In the genomic region with DNA sequence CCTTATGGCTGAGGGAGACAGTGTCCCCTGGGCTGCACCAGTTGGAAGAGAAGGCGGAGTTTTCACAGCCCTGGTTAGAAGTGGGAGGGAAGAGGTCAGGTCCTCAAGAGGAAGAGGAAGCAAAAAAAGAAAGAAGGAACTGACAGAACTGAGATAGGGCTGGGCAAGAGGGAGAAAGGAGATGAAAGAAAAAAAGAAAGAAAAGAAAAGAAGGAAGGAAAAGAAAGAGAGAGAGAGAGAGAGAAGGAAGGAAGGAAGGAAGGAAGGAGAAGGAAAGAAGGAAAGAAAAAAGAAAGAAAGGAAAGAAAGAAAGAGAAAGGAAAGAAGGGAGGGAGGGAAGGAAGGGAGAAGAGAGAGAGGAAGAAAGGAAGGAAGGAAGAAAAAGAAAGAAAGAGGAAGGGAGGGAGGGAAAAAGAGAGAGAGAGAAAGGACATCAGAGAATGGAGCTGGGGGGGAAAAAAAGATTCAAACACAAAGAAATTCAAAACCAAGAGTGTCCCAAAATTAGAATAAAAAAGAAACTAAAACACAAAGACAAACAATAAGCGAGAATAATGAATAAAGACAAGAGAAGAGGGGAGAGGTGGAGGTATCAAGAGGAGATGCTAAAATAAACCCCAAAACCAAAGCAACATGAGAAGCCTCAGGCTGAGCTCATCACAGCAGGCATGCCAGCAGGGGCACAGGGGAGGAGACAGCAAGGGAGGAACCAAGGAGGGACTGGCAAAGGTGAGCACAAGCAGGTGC, we compare ENCODE assay signal across 2 cellular contexts.
TF ChIP-seq lines count a peak whose summit lies in the region.

No MANE protein-coding gene starts in this region.

TF ChIP-seq in GM23338, 12 proteins besides CTCF, POLR2A, EP300 and RAD21:
- TF ChIP-seq CREB1 (CRISPR knock-in tag; IDR thresholded peaks at IDR 0.05; ENCODE audit: low read depth) (no peak), ZNF331 (CRISPR knock-in tag; IDR thresholded peaks at IDR 0.05; ENCODE audit: low read depth) (no peak), JUNB (IDR thresholded peaks at IDR 0.05; ENCODE audit: unreplicated experiment) (no peak), POLR2AphosphoS5 (IDR thresholded peaks at IDR 0.05; ENCODE audit: low read depth) (no peak), EZH2phosphoT487 (IDR thresholded peaks at IDR 0.05; ENCODE audit: unreplicated experiment) (no peak)
- TF ChIP-seq, protein P1, sequence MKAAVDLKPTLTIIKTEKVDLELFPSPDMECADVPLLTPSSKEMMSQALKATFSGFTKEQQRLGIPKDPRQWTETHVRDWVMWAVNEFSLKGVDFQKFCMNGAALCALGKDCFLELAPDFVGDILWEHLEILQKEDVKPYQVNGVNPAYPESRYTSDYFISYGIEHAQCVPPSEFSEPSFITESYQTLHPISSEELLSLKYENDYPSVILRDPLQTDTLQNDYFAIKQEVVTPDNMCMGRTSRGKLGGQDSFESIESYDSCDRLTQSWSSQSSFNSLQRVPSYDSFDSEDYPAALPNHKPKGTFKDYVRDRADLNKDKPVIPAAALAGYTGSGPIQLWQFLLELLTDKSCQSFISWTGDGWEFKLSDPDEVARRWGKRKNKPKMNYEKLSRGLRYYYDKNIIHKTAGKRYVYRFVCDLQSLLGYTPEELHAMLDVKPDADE (IDR thresholded peaks at IDR 0.05), result no peak

TF ChIP-seq in GM12878, 131 proteins besides CTCF, POLR2A, EP300 and RAD21 (continued from another document):
- 0 out of 2 replicates have a peak, but pooled peaks have one; percentile 4 for TF ChIP-seq SPI1 (IDR thresholded peaks at IDR 0.05; ENCODE audit: borderline replicate concordance, insufficient read depth, low read depth, low read length)
TF ChIP-seq in GM12878: peak in this region for 1.
